Comparison of ENCODE assay signal across 1 cellular context in the genomic region with DNA sequence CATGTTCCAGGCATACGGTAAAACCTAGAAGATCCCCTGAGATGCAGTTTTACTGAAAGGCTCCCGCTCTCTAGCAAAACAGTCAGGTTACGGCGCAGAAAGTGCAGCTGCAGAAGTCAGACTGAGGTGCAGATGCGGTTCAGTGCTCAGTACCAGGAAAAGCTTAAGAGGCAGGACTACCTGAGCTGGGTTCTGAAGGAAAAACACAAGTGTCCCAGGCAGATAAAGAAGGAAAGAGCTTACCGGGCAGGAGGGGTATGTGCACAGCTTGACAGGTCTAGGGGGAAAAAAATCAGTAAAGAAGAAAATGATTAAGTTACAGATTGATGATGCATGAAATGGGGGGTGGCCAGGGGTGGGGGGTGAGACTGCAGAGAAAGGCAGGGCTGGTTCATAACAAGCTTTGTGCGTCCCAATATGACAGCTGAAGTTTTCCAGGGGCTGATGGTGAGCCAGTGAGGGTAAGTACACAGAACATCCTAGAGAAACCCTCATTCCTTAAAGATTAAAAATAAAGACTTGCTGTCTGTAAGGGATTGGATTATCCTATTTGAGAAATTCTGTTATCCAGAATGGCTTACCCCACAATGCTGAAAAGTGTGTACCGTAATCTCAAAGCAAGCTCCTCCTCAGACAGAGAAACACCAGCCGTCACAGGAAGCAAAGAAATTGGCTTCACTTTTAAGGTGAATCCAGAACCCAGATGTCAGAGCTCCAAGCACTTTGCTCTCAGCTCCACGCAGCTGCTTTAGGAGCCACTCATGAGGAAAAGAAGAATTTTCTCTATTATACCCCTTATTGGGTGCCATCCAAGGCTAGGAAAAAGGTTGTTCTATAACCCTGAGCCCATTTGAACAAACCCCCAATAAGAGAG.
TF ChIP-seq lines count a peak whose summit lies in the region.

No MANE protein-coding gene starts in this region.

TF ChIP-seq in WTC11, 78 proteins besides CTCF, POLR2A, EP300 and RAD21 (continued from another document):
- TF ChIP-seq, protein P1, sequence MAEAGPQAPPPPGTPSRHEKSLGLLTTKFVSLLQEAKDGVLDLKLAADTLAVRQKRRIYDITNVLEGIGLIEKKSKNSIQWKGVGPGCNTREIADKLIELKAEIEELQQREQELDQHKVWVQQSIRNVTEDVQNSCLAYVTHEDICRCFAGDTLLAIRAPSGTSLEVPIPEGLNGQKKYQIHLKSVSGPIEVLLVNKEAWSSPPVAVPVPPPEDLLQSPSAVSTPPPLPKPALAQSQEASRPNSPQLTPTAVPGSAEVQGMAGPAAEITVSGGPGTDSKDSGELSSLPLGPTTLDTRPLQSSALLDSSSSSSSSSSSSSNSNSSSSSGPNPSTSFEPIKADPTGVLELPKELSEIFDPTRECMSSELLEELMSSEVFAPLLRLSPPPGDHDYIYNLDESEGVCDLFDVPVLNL (CRISPR knock-in tag; IDR thresholded peaks at IDR 0.05; ENCODE audit: borderline replicate concordance, low read depth) = no peak
TF ChIP-seq in WTC11: peak in this region for 0.
